ENCODE assay signal across 14 cellular contexts in genomic region chr1:239944666-239945065, GRCh38.
"Had no signal": no experiment of that assay in that cellular context is flagged by ENCODE, and none has a peak within 500 bp of the region (broad histone marks: within the 10 kb centered on the region; RNA-seq: fewer than 3 reads in every experiment).

No MANE protein-coding gene starts in this region.

- H3K4me1 Mint-ChIP-seq: activated naive CD8-positive, alpha-beta T cell treated with anti-CD3 and anti-CD28 coated beads, Interleukin-2, amount 50 U/mL, for 24 hours; immature natural killer cell; naive thymus-derived CD4-positive, alpha-beta T cell had no signal

- H3K27me3 Mint-ChIP-seq: activated naive CD8-positive, alpha-beta T cell treated with anti-CD3 and anti-CD28 coated beads, Interleukin-2, amount 50 U/mL, for 24 hours; naive thymus-derived CD4-positive, alpha-beta T cell had no signal

- H3K27me3 ChIP-seq: ascending aorta, dorsolateral prefrontal cortex, uterus had no signal

- H3K27ac Mint-ChIP-seq: activated CD4-positive, alpha-beta memory T cell treated with anti-CD3 and anti-CD28 coated beads for 36 hours; activated naive CD8-positive, alpha-beta T cell treated with anti-CD3 and anti-CD28 coated beads, Interleukin-2, amount 50 U/mL, for 24 hours; immature natural killer cell; naive thymus-derived CD4-positive, alpha-beta T cell had no signal

- H3K36me3 ChIP-seq: ascending aorta, uterus had no signal

- H3K4me1 ChIP-seq: ascending aorta, uterus had no signal

- H3K9me3 ChIP-seq: ascending aorta, uterus had no signal

- H3K27ac ChIP-seq: ascending aorta, dorsolateral prefrontal cortex, uterus had no signal

- H3K4me3 ChIP-seq: ascending aorta, dorsolateral prefrontal cortex, lung, uterus had no signal

- ATAC-seq: activated naive CD8-positive, alpha-beta T cell treated with anti-CD3 and anti-CD28 coated beads, Interleukin-2, amount 50 U/mL, for 24 hours; naive thymus-derived CD4-positive, alpha-beta T cell; right cardiac atrium had no signal

- DNase-seq: activated CD4-positive, alpha-beta memory T cell treated with anti-CD3 and anti-CD28 coated beads for 36 hours; activated CD4-positive, alpha-beta T cell treated with anti-CD3 and anti-CD28 coated beads for 1 hour; activated naive CD4-positive, alpha-beta T cell; activated naive CD8-positive, alpha-beta T cell treated with anti-CD3 and anti-CD28 coated beads, Interleukin-2, amount 50 U/mL, for 24 hours; activated T-cell treated with anti-CD3 and anti-CD28 coated beads, Interleukin-2, amount 50 U/mL, for 48 hours; dorsolateral prefrontal cortex; immature natural killer cell; naive thymus-derived CD4-positive, alpha-beta T cell; right cardiac atrium; small intestine; uterus had no signal

- H3K4me3 Mint-ChIP-seq: activated CD4-positive, alpha-beta memory T cell treated with anti-CD3 and anti-CD28 coated beads for 36 hours; activated naive CD8-positive, alpha-beta T cell treated with anti-CD3 and anti-CD28 coated beads, Interleukin-2, amount 50 U/mL, for 24 hours; immature natural killer cell; naive thymus-derived CD4-positive, alpha-beta T cell had no signal

- H3K36me3 Mint-ChIP-seq: immature natural killer cell; naive thymus-derived CD4-positive, alpha-beta T cell had no signal

- FAIRE-seq: bronchial epithelial cell, small intestine had no signal
